ENCODE assay signal across 34 cellular contexts in genomic region chr15:57925650-57926049, GRCh38.
"Had no signal": no experiment of that assay in that cellular context is flagged by ENCODE, and none has a peak within 500 bp of the region (broad histone marks: within the 10 kb centered on the region; RNA-seq: fewer than 3 reads in every experiment).

No MANE protein-coding gene starts in this region.

- H3K27me3 ChIP-seq: MG63 had no signal

- DNase-seq: Karpas-422, Kasumi-1, MG63, MM.1S, MV-4-11, NCI-H1048, NCI-H1092, NCI-H1092 treated with DMSO at 0.1 percent for 48 hours, NCI-H1105, NCI-H1105 treated with DMSO at 0.1 percent for 48 hours, NCI-H1417, NCI-H1417 treated with DMSO at 0.1 percent for 48 hours, NCI-H1436, NCI-H1436 treated with DMSO at 0.1 percent for 48 hours, NCI-H146, NCI-H1694, NCI-H1694 treated with DMSO at 0.1 percent for 48 hours, NCI-H187, NCI-H187 treated with DMSO at 0.1 percent for 48 hours, NCI-H1930, NCI-H2029, NCI-H2029 treated with DMSO at 0.1 percent for 48 hours, NCI-H2081, NCI-H2081 treated with DMSO at 0.1 percent for 48 hours, NCI-H2107, NCI-H2171, NCI-H2171 treated with DMSO at 0.1 percent for 48 hours, NCI-H2227 treated with DMSO at 0.1 percent for 48 hours, NCI-H226, NCI-H345, NCI-H446, NCI-H446 treated with DMSO at 0.1 percent for 48 hours, NCI-H510A, NCI-H510A treated with DMSO at 0.1 percent for 48 hours had no signal

- H3K36me3 ChIP-seq: MG63 had no signal

- H3K9me3 ChIP-seq: MG63 had no signal

- H3K4me3 ChIP-seq: MG63 had no signal
